Comparison of ENCODE assay signal across 14 cellular contexts in genomic region chr1:165927169-165927568, GRCh38.
A peak's percentile ranks its signal among the peaks of the same experiment; 100 is the strongest.
DNase-seq lines count a peak whose midpoint lies in the region; ATAC-seq and TF ChIP-seq lines count a peak whose summit lies in the region.
"Had no signal": no experiment of that assay in that cellular context is flagged by ENCODE, and none has a peak within 500 bp of the region (broad histone marks: within the 10 kb centered on the region; RNA-seq: fewer than 3 reads in every experiment).

No MANE protein-coding gene starts in this region.

- no peak for TF ChIP-seq CTCF in psoas muscle (IDR thresholded peaks at IDR 0.05)

- intact Hi-C loops in psoas muscle (cut with DNase I): loop anchor here (5.0 to 10.0 kb wide), 2 partner anchors 238 to 555 kb away; partner anchors contain the start of gene FAM78B (in 1 of the 2)

- H3K4me3 ChIP-seq in psoas muscle: no peak overlapping the region

- no peak overlapping the region for H3K27ac ChIP-seq in psoas muscle

- H3K27me3 ChIP-seq in psoas muscle (ENCODE audit: insufficient read depth in 3 of 3, low read length in 2 of 3): no peaks in the 10 kb centered on the region

- no peak for DNase-seq in midbrain (lab: John Stamatoyannopoulos, UW)
- DNase-seq in psoas muscle: no peak
- DNase-seq in OCI-M2 (lab: John Stamatoyannopoulos, UW; ENCODE audit: unreplicated experiment): no peak
- no peak for DNase-seq in T-helper 1 cell
- DNase-seq: activated B cell treated with CpG ODN at 0.5 μM for 24 hours; cerebellar nuclear complex; kidney glomerular epithelial cell; PC-3; stimulated activated CD4-positive, alpha-beta T cell treated with anti-CD3 and anti-CD28 coated beads, Interleukin-4, amount 100 ng/mL, for 24 hours had no signal

- 39 to 60% (median 46%) methylated on average over 2 of the region's 2 CpGs for WGBS in psoas muscle, 3 donors

- ATAC-seq in GM18508 (IDR thresholded peaks at IDR 0.05; ENCODE audit: insufficient read depth, unreplicated experiment): peak; percentile 69
- ATAC-seq in GM21367 (IDR thresholded peaks at IDR 0.05; ENCODE audit: unreplicated experiment): peak; percentile 79
- peak; percentile 57 for ATAC-seq in HG02885 (IDR thresholded peaks at IDR 0.05; ENCODE audit: poor library complexity, unreplicated experiment)
- peak; percentile 78 for ATAC-seq in HG03558 (IDR thresholded peaks at IDR 0.05; ENCODE audit: extremely low read depth, unreplicated experiment)
- ATAC-seq in psoas muscle: no peak
- ATAC-seq: stimulated activated memory B cell treated with anti-CD40 and anti-IgM and Interleukin-4, amounts not matched to agents 10 μg/mL and 1 μg/mL and 100 μg/mL, for 72 hours had no signal

- no peaks in the 10 kb centered on the region for H3K9me3 ChIP-seq in psoas muscle

- H3K4me1 ChIP-seq in psoas muscle: no peaks in the 10 kb centered on the region

- H3K36me3 ChIP-seq in psoas muscle (ENCODE audit: insufficient read depth in 1 of 2, low read depth in 1 of 2): no peaks in the 10 kb centered on the region

Comparison
In these comparisons a context has a peak if more than half of its experiments do, and no peak if none do; other contexts are left out.
1. ATAC-seq: peak in GM18508 (single experiment), GM21367 (single experiment), HG02885 (single experiment) and HG03558 (single experiment); none in psoas muscle (0 of 4).